Comparison of ENCODE assay signal across 9 cellular contexts in the genomic region with DNA sequence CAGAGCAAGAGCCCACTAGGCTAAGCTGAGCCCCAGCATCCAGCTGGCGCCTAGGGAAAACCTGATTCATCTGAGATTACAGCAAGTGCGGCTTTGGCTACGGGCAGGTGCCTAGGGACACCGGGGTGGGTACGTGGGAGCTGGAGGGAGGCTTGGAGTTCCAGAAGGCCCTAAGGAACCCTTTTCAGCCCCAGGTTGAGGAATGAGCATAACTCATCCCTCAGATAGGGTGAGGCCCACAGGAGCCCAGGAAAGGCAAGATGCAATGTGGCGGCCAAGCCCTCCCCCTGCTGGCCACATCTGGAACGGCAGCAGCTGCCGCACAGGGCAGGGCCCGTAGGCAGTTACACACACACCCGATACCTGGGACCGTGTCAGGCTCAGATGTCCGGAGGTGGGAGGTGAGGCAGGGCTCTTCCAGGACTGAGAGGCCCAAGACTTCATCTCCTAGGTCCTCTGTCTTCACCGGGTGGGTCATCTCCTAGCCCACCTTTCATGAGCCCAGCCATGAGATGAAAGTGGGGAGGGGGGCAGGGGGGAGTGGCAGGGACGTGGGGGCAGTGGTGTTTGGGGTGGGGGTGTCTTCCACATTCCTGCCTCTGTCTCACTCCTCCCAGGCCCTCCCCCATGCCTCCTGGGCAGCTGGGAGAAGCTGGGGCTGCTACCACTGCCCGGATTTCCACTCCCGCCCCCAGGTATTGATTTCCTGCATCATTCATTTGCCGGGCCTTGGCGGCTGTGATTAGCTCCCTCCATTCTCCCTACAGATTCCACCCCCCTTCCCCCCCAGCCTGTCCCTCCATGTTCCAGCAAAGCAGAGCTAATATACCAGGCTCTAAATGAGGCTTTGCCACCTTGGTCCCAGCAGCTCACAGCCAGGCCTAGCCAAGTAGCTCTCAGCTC. TPM values are rescaled to one million over a fixed set of nuclear protein-coding genes. Genes with fewer than 3 reads are reported as not detected.
DNase-seq lines count a peak whose midpoint lies in the region; ATAC-seq and TF ChIP-seq lines count a peak whose summit lies in the region.
"Had no signal": no experiment of that assay in that cellular context is flagged by ENCODE, and none has a peak within 500 bp of the region (broad histone marks: within the 10 kb centered on the region; RNA-seq: fewer than 3 reads in every experiment).

No MANE protein-coding gene starts in this region.

- H3K4me3 Mint-ChIP-seq in endothelial cell (ENCODE audit: unreplicated experiment) = no peak overlapping the region
- H3K4me3 Mint-ChIP-seq: dendritic cell treated with granulocyte-macrophage colony-stimulating factor and Interleukin-4, amounts not matched to agents 40 ng/mL and 50 ng/mL, for 4 days had no signal

- H3K4me3 ChIP-seq in mucosa of descending colon = no peak overlapping the region

- TF ChIP-seq CTCF in endothelial cell (IDR thresholded peaks at IDR 0.05; ENCODE audit: unreplicated experiment) (peak; percentile 96), mucosa of descending colon (IDR thresholded peaks at IDR 0.05) (peak; percentile 98)

- no peaks in the 10 kb centered on the region for H3K9me3 ChIP-seq in mucosa of descending colon

- ATAC-seq in HG03025 (IDR thresholded peaks at IDR 0.05; ENCODE audit: low FRiP score, unreplicated experiment) = peak; percentile 53
- ATAC-seq in mucosa of descending colon = peak; percentile 91
- ATAC-seq in HG03354 (IDR thresholded peaks at IDR 0.05; ENCODE audit: poor library complexity, severe bottlenecking, unreplicated experiment) = no peak

- peaks cover 11% of the 10 kb centered on the region for H3K4me1 ChIP-seq in mucosa of descending colon (ENCODE audit: low read depth)

- no peaks in the 10 kb centered on the region for H3K36me3 Mint-ChIP-seq in endothelial cell (ENCODE audit: low read depth, unreplicated experiment)

- H3K9me3 Mint-ChIP-seq in endothelial cell (ENCODE audit: unreplicated experiment) = no peaks in the 10 kb centered on the region
- H3K9me3 Mint-ChIP-seq: dendritic cell treated with granulocyte-macrophage colony-stimulating factor and Interleukin-4, amounts not matched to agents 40 ng/mL and 50 ng/mL, for 4 days had no signal

- DNase-seq in EH (ENCODE audit: low read depth) = peak; percentile 69
- peak; percentile 85 for DNase-seq in NCI-H82 (lab: John Stamatoyannopoulos, UW)
- DNase-seq in activated CD8-positive, alpha-beta memory T cell treated with anti-CD3 and anti-CD28 coated beads for 48 hours (ENCODE audit: low read depth in 2 of 3, low spot score in 2 of 3) = peak; percentile 54 to 81 (median 73)
- DNase-seq in endothelial cell (ENCODE audit: low spot score) = peak; percentile 84
- DNase-seq in mucosa of descending colon = peak; percentile 65 to 87 (median 86)
- DNase-seq in stimulated activated CD8-positive, alpha-beta memory T cell treated with anti-CD3 and anti-CD28 coated beads, Interleukin-4, amount 100 ng/mL, for 48 hours = peak; percentile 92

- peaks cover 8% of the 10 kb centered on the region for H3K4me1 Mint-ChIP-seq in endothelial cell (ENCODE audit: unreplicated experiment)

- H3K36me3 ChIP-seq in mucosa of descending colon (ENCODE audit: low read depth) = no peaks in the 10 kb centered on the region

- intact Hi-C loops in mucosa of descending colon (cut with DNase I, micrococcal nuclease) = loop anchor here in 1 of 2 donors (10.0 kb wide), 1 partner anchor 367 kb away; no protein-coding TSS in a partner anchor

- H3K27ac Mint-ChIP-seq in endothelial cell (ENCODE audit: unreplicated experiment) = no peak overlapping the region
- H3K27ac Mint-ChIP-seq: dendritic cell treated with granulocyte-macrophage colony-stimulating factor and Interleukin-4, amounts not matched to agents 40 ng/mL and 50 ng/mL, for 4 days had no signal

- peaks cover 17% of the 10 kb centered on the region for H3K27me3 Mint-ChIP-seq in endothelial cell (ENCODE audit: unreplicated experiment)

RNA-seq across cellular contexts. Expression of a gene that starts 5.5 kb away (rescaled TPM):
- total RNA-seq in endothelial cell (ENCODE audit: unreplicated experiment) = 4.8 TPM
- 1 to 10 TPM in 1 of 3 donors, under 1 TPM in 2; 0.67 to 4.3 (median 0.69) TPM for total RNA-seq in mucosa of descending colon
